8 cellular contexts compared by ENCODE assay signal in genomic region chr9:131656356-131657030, GRCh38.
DNase-seq lines count a peak whose midpoint lies in the region; ATAC-seq lines count a peak whose summit lies in the region.
"Had no signal": no experiment of that assay in that cellular context is flagged by ENCODE, and none has a peak within 500 bp of the region (broad histone marks: within the 10 kb centered on the region; RNA-seq: fewer than 3 reads in every experiment).

No MANE protein-coding gene starts in this region.

- ATAC-seq in GM19397 (IDR thresholded peaks at IDR 0.05; ENCODE audit: unreplicated experiment) (peak; percentile 65), HG03457 (IDR thresholded peaks at IDR 0.05; ENCODE audit: unreplicated experiment) (peak; percentile 66)
- ATAC-seq in activated CD4-positive, alpha-beta T cell treated with anti-CD3 and anti-CD28 coated beads for 36 hours, result peak; percentile 68
- peak; percentile 90 to 92 for ATAC-seq in natural killer cell treated with Interleukin-12 subunit alpha and Interleukin-12 subunit beta and Interleukin-15 and Interleukin-18, amount 100 ng/mL, for 72 hours

- H3K27ac ChIP-seq in duodenal mucosa (ENCODE audit: low read depth, low read length), result peak overlapping the region; percentile 44
- H3K27ac ChIP-seq: SK-N-MC had no signal

- no peaks in the 10 kb centered on the region for H3K9me3 ChIP-seq in duodenal mucosa (ENCODE audit: control insufficient read depth in 1 of 2, low read length in 2 of 2)

- no peaks in the 10 kb centered on the region for H3K27me3 Mint-ChIP-seq in activated CD4-positive, alpha-beta T cell treated with anti-CD3 and anti-CD28 coated beads for 36 hours
- no peaks in the 10 kb centered on the region for H3K27me3 Mint-ChIP-seq in natural killer cell treated with Interleukin-12 subunit alpha and Interleukin-12 subunit beta and Interleukin-15 and Interleukin-18, amount 100 ng/mL, for 72 hours

- peaks cover 48 to 51% of the 10 kb centered on the region in 2 donors for H3K4me1 ChIP-seq in duodenal mucosa (ENCODE audit: control insufficient read depth in 1 of 2, insufficient read depth in 2 of 2, low read length in 2 of 2)

- no peaks in the 10 kb centered on the region for H3K9me3 Mint-ChIP-seq in activated CD4-positive, alpha-beta T cell treated with anti-CD3 and anti-CD28 coated beads for 36 hours (ENCODE audit: low read depth)
- no peaks in the 10 kb centered on the region for H3K9me3 Mint-ChIP-seq in natural killer cell treated with Interleukin-12 subunit alpha and Interleukin-12 subunit beta and Interleukin-15 and Interleukin-18, amount 100 ng/mL, for 72 hours

- CTCF ChIA-PET in activated CD4-positive, alpha-beta T cell treated with anti-CD3 and anti-CD28 coated beads for 36 hours (lab: Charles Lee), result interaction anchor here (0.9 to 1.0 kb wide), 4 partner anchors 9 to 84 kb away, joined by 3 to 4 read pairs (median 3); partner anchors contain the start of gene RAPGEF1

- POLR2A ChIA-PET in activated CD4-positive, alpha-beta T cell treated with anti-CD3 and anti-CD28 coated beads for 36 hours (lab: Charles Lee), result no interaction called here

- peak overlapping the region; percentile 87 for H3K27ac Mint-ChIP-seq in activated CD4-positive, alpha-beta T cell treated with anti-CD3 and anti-CD28 coated beads for 36 hours
- peak overlapping the region; percentile 75 to 87 for H3K27ac Mint-ChIP-seq in natural killer cell treated with Interleukin-12 subunit alpha and Interleukin-12 subunit beta and Interleukin-15 and Interleukin-18, amount 100 ng/mL, for 72 hours

- H3K4me3 Mint-ChIP-seq in activated CD4-positive, alpha-beta T cell treated with anti-CD3 and anti-CD28 coated beads for 36 hours, result peak overlapping the region; percentile 39
- H3K4me3 Mint-ChIP-seq in natural killer cell treated with Interleukin-12 subunit alpha and Interleukin-12 subunit beta and Interleukin-15 and Interleukin-18, amount 100 ng/mL, for 72 hours, result peak overlapping the region; percentile 74

- peak overlapping the region in 1 of 2 donors; percentile 9 for H3K9ac ChIP-seq in duodenal mucosa (ENCODE audit: low read depth in 1 of 2, low read length in 2 of 2)

- no peak overlapping the region for H3K4me3 ChIP-seq in duodenal mucosa (ENCODE audit: low read depth in 1 of 2, low read length in 2 of 2)
- H3K4me3 ChIP-seq: SK-N-MC had no signal

- intact Hi-C loops in activated CD4-positive, alpha-beta T cell treated with anti-CD3 and anti-CD28 coated beads for 36 hours (cut with DNase I, micrococcal nuclease), result loop anchor here in 1 of 2 experiments (10.0 kb wide), 1 partner anchor 348 kb away; no protein-coding TSS in a partner anchor

- no peaks in the 10 kb centered on the region for H3K27me3 ChIP-seq in duodenal mucosa (ENCODE audit: control insufficient read depth in 1 of 2, insufficient read depth in 2 of 2, low read length in 2 of 2)

- H3K36me3 ChIP-seq in duodenal mucosa (ENCODE audit: control insufficient read depth in 1 of 2, insufficient read depth in 2 of 2, low read length in 2 of 2), result no peaks in the 10 kb centered on the region

- H3K36me3 Mint-ChIP-seq in activated CD4-positive, alpha-beta T cell treated with anti-CD3 and anti-CD28 coated beads for 36 hours (ENCODE audit: low read depth), result peaks cover 5% of the 10 kb centered on the region
- H3K36me3 Mint-ChIP-seq in natural killer cell treated with Interleukin-12 subunit alpha and Interleukin-12 subunit beta and Interleukin-15 and Interleukin-18, amount 100 ng/mL, for 72 hours, result no peaks in the 10 kb centered on the region

- peak; percentile 81 for DNase-seq in activated CD4-positive, alpha-beta T cell treated with anti-CD3 and anti-CD28 coated beads for 36 hours
- DNase-seq in natural killer cell treated with Interleukin-12 subunit alpha and Interleukin-12 subunit beta and Interleukin-15 and Interleukin-18, amount 100 ng/mL, for 72 hours (ENCODE audit: low spot score), result peak; percentile 80
- no peak for DNase-seq in NCI-H526 treated with DMSO at 0.1 percent for 48 hours (lab: John Stamatoyannopoulos, UW)
- DNase-seq in amniotic stem cell (lab: John Stamatoyannopoulos, UW), result no peak

- H3K4me1 Mint-ChIP-seq in activated CD4-positive, alpha-beta T cell treated with anti-CD3 and anti-CD28 coated beads for 36 hours, result peaks cover 83% of the 10 kb centered on the region
- H3K4me1 Mint-ChIP-seq in natural killer cell treated with Interleukin-12 subunit alpha and Interleukin-12 subunit beta and Interleukin-15 and Interleukin-18, amount 100 ng/mL, for 72 hours (ENCODE audit: low read depth in 2 of 2), result peaks cover 59 to 69% of the 10 kb centered on the region in 2 donors

Comparison
In these comparisons a context has a peak if more than half of its experiments do, and no peak if none do; other contexts are left out.
1. DNase-seq: peak in activated CD4-positive, alpha-beta T cell treated with anti-CD3 and anti-CD28 coated beads for 36 hours (single experiment) and natural killer cell treated with Interleukin-12 subunit alpha and Interleukin-12 subunit beta and Interleukin-15 and Interleukin-18, amount 100 ng/mL, for 72 hours (single experiment); none in NCI-H526 treated with DMSO at 0.1 percent for 48 hours (single experiment) and amniotic stem cell (single experiment).
2. Peak in every context shown above with its lines, with median percentiles within 50 percentile points of each other: ATAC-seq.